2 cellular contexts compared by ENCODE assay signal in the genomic region with DNA sequence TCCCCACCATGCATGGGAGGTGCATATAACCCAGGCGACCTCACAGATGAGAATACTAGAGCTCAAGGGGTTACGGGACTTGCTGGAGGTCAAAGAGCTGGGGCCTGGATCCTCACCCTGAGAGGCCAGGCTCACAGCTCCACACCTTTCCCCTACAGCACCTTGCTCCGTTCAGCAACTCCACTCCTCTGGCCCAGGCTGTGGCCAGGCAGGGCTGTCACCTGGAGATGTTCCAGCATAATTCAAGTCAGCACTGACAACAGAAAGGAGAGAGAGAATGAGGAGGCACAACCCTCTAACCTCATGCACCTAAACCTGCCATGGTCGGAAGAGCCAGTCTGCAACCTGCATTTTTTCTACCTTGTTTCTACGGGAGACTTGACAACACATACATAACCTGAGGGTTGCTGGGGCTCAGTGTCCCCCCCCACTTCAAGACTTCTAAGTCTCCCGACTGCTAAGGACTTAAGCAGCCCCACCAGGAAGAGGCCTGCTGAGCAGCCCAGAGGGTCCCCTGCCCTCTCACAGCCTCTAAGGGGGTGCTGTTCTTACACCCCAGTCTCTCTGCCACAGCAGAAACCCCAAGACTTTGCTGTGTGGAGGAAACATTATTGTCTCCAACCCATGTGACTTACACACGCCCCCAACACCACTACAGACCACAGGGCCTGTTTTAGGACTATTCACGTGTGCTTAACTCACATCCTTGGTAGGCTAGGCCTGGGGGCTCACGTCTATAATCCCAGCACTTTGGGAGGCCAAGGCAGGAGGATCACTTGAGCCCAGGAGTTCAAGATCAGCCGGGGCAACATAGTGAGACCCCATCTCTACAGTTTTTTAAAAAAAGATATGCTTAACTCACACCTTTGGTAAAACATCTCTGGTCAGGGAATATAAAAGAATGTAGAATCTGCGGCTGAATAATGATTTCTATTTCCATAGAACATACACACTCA.
TF ChIP-seq lines count a peak whose summit lies in the region.

No MANE protein-coding gene starts in this region.

TF ChIP-seq in WTC11, 78 proteins besides CTCF, POLR2A, EP300 and RAD21:
- no peak for TF ChIP-seq HMGA2 (CRISPR knock-in tag; IDR thresholded peaks at IDR 0.05)
- peak; percentile 79 for TF ChIP-seq ZNF121 (CRISPR knock-in tag; IDR thresholded peaks at IDR 0.05)
- no peak for TF ChIP-seq GTF2I (CRISPR knock-in tag; conservative IDR thresholded peaks at IDR 0.05)
- TF ChIP-seq ATF6 (CRISPR knock-in tag; IDR thresholded peaks at IDR 0.05), result no peak
TF ChIP-seq in WTC11: peak in this region for 1.

TF ChIP-seq in H1, 55 proteins besides CTCF, POLR2A, EP300 and RAD21:
- TF ChIP-seq CEBPB (IDR thresholded peaks at IDR 0.05; ENCODE audit: low read depth, low read length), result no peak
- no peak for TF ChIP-seq RBBP5 (IDR thresholded peaks at IDR 0.05; ENCODE audit: borderline replicate concordance, low read depth, low read length)
- 0 out of 2 replicates have a peak, but pooled peaks have one; percentile 46 for TF ChIP-seq KDM1A (IDR thresholded peaks at IDR 0.05; ENCODE audit: borderline replicate concordance, low read length)
